32 cellular contexts compared by ENCODE assay signal in the genomic region with DNA sequence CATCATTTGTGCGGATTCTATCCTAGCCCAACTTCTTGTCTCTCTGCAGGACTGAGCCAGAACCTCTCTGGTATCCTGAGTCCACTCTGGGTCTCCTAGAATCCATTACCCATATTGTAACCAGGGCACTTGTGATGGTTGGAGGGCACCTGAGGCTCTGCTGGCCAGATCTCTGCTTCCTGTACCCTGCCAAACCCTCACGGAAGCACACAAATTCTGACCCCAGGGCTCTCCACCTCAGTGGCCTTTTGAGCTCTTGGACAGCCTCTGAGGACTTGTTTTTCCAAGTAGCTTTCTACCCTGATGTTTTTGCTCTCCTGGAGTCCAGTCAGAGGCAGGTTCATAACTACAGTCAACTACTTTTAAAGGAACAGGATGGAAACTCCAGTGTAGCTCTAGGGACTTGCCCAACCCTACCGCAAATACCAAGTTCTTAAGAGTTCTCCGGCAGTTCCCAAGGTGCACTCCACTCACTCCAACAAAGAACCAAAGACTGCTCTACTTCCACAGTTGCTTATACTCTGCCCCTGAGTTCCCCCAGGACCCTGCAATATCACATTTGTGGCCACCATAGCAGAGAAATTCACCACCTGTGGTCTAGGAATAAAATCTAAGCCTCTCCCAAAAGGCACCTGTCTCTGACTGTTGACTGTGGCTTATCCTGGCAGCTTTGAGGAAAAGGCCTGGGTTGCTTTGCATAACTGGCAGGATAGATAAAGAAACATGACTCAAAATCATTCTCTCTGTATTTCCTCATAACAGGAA. TPM values are rescaled to one million over a fixed set of nuclear protein-coding genes. Genes with fewer than 3 reads are reported as not detected.
DNase-seq lines count a peak whose midpoint lies in the region; ATAC-seq, FAIRE-seq and TF ChIP-seq lines count a peak whose summit lies in the region.
"Had no signal": no experiment of that assay in that cellular context is flagged by ENCODE, and none has a peak within 500 bp of the region (broad histone marks: within the 10 kb centered on the region; RNA-seq: fewer than 3 reads in every experiment).

No MANE protein-coding gene starts in this region.

- TF ChIP-seq EP300 in GM12878 (IDR thresholded peaks at IDR 0.05; ENCODE audit: borderline replicate concordance in 1 of 2, control insufficient read depth in 1 of 2, low read depth in 2 of 2, low read length in 2 of 2): no peak

- intact Hi-C loops in GM12878 (cut with micrococcal nuclease; ENCODE audit: unreplicated experiment) (no loop called here), mucosa of descending colon (cut with DNase I, micrococcal nuclease) (no loop called here), upper lobe of right lung (cut with DNase I) (no loop called here)

- in situ Hi-C loops in GM12878 (cut with MboI): no loop called here

- CTCF ChIA-PET in GM12878 (lab: Yijun Ruan, JAX): no interaction called here

- TF ChIP-seq POLR2A in GM12878 (IDR thresholded peaks at IDR 0.05; ENCODE audit: low read depth, low read length): no peak

- DNase-seq in GM19239 (ENCODE audit: insufficient read length, low spot score) (no peak), GM12878 (ENCODE audit: low read depth, low spot score) (no peak), mucosa of descending colon (no peak), upper lobe of right lung (no peak), MV-4-11 (lab: John Stamatoyannopoulos, UW) (no peak), NCI-H1436 treated with DMSO at 0.1 percent for 48 hours (lab: John Stamatoyannopoulos, UW) (no peak)
- DNase-seq: activated CD4-positive, alpha-beta T cell treated with anti-CD3 and anti-CD28 coated beads for 36 hours; activated CD8-positive, alpha-beta memory T cell treated with anti-CD3 and anti-CD28 coated beads for 24 hours; activated effector memory CD4-positive, alpha-beta T cell treated with Interleukin-2 at 50 U/mL for 16 hours; amygdala; C1 segment of cervical spinal cord; COR-L47; foreskin fibroblast; GOT3; HFFc6; islet precursor cell; NCI-H1092; NCI-H2029; NCI-H524 treated with DMSO at 0.1 percent for 48 hours; retina; Right ventricle myocardium superior; stimulated activated CD4-positive, alpha-beta T cell treated with anti-CD3 and anti-CD28 coated beads, Interleukin-1b, Interleukin-23, amount 100 ng/mL, for 48 hours; T-helper 17 cell had no signal

- H3K9me3 ChIP-seq in GM12878 (replicated peaks; ENCODE audit: control insufficient read depth, insufficient read depth, low read length) (no peaks in the 10 kb centered on the region; the same call in 2 of the 3 replicates), mucosa of descending colon (no peaks in the 10 kb centered on the region), upper lobe of right lung (no peaks in the 10 kb centered on the region)
- H3K9me3 ChIP-seq: thoracic aorta had no signal

- H4K20me1 ChIP-seq in GM12878 (ENCODE audit: control insufficient read depth, insufficient read depth): no peaks in the 10 kb centered on the region

- POLR2A ChIA-PET in GM12878 (lab: Charles Lee): no interaction called here

- SMC1A ChIA-PET in GM12878 (lab: Charles Lee; ENCODE audit: uncharacterized antibody, unreplicated experiment): interaction anchor here (1.2 kb wide), 1 partner anchor 43 kb away, joined by 3 read pairs; no protein-coding TSS in a partner anchor

- peak; percentile 68 for FAIRE-seq in GM19239 (lab: Jason Lieb, UNC)
- FAIRE-seq in GM12878 (lab: Jason Lieb, UNC): no peak

- H3K9ac ChIP-seq in GM12878 (ENCODE audit: control insufficient read depth, insufficient read depth, low read length): no peak overlapping the region
- H3K9ac ChIP-seq: neural progenitor cell, parathyroid adenoma had no signal

- peaks cover 5% of the 10 kb centered on the region; the same call in 1 of the 2 replicates for H3K4me1 ChIP-seq in GM12878 (ENCODE audit: control insufficient read depth, insufficient read depth, low read length)
- H3K4me1 ChIP-seq in mucosa of descending colon (ENCODE audit: low read depth): peaks cover 22% of the 10 kb centered on the region
- H3K4me1 ChIP-seq in upper lobe of right lung: peaks cover 2% of the 10 kb centered on the region
- H3K4me1 ChIP-seq: parathyroid adenoma had no signal

- RAD21 ChIA-PET in GM12878 (lab: Charles Lee; ENCODE audit: unreplicated experiment): no interaction called here

- H3K4me2 ChIP-seq in GM12878 (ENCODE audit: control insufficient read depth, insufficient read depth): no peak overlapping the region
- H3K4me2 ChIP-seq: neural progenitor cell had no signal

- no TSS peak for BruUV-seq in GM12878 (replicated peaks; lab: Mats Ljungman, UMichigan)

- 67% methylated on average over 4 of the region's 4 CpGs for WGBS in GM12878 (ENCODE audit: insufficient coverage, insufficient replicate concordance, low lambda C conversion rate, missing lambda C conversion rate)

- H3K27ac ChIP-seq in GM12878 (ENCODE audit: control insufficient read depth, insufficient read depth): no peak overlapping the region
- no peak overlapping the region for H3K27ac ChIP-seq in upper lobe of right lung
- H3K27ac ChIP-seq: neural progenitor cell, parathyroid adenoma, skin epidermis, thoracic aorta, VCaP had no signal

- TF ChIP-seq RAD21 in GM12878 (IDR thresholded peaks at IDR 0.05; ENCODE audit: insufficient read depth, low read depth, low read length): no peak

- no peak overlapping the region for H2AFZ ChIP-seq in GM12878 (ENCODE audit: control insufficient read depth, low read depth, low read length)
- H2AFZ ChIP-seq: neural progenitor cell, parathyroid adenoma had no signal

- no peak overlapping the region for H3K4me3 ChIP-seq in GM12878
- H3K4me3 ChIP-seq in mucosa of descending colon: no peak overlapping the region
- H3K4me3 ChIP-seq in upper lobe of right lung: no peak overlapping the region
- H3K4me3 ChIP-seq: neural progenitor cell, skin epidermis, thoracic aorta had no signal

- H3K79me2 ChIP-seq in GM12878 (ENCODE audit: control insufficient read depth, insufficient read depth, low read length): peaks cover 19% of the 10 kb centered on the region
- H3K79me2 ChIP-seq: parathyroid adenoma had no signal

- H3K27me3 ChIP-seq in GM12878 (replicated peaks in 1 of 2; ENCODE audit: control insufficient read depth in 2 of 2, insufficient read depth in 2 of 2, low read length in 1 of 2) (no peaks in the 10 kb centered on the region), upper lobe of right lung (no peaks in the 10 kb centered on the region)

- no peak for TF ChIP-seq CTCF in GM12878 (IDR thresholded peaks at IDR 0.05 in 2 of 3, conservative IDR thresholded peaks at IDR 0.05 in 1 of 3; ENCODE audit: control insufficient read depth in 2 of 3, extremely low read depth in 1 of 3, insufficient read depth in 1 of 3, low read depth in 3 of 3, low read length in 3 of 3)
- TF ChIP-seq CTCF in mucosa of descending colon (IDR thresholded peaks at IDR 0.05): no peak
- no peak for TF ChIP-seq CTCF in upper lobe of right lung (IDR thresholded peaks at IDR 0.05)

- ATAC-seq in GM12878: no peak
- ATAC-seq in mucosa of descending colon: peak; percentile 77
- ATAC-seq in upper lobe of right lung: peak; percentile 91
- no peak for ATAC-seq in HG02642 (IDR thresholded peaks at IDR 0.05; ENCODE audit: poor library complexity, unreplicated experiment)
- ATAC-seq: activated CD4-positive, alpha-beta T cell treated with anti-CD3 and anti-CD28 coated beads for 36 hours; activated naive CD4-positive, alpha-beta T cell treated with anti-CD3 and anti-CD28 coated beads, Interleukin-2, amount 50 U/mL, for 72 hours; esophagus mucosa; T-helper 17 cell had no signal

- no peaks in the 10 kb centered on the region; a peak in 2 of 4 replicates for H3K36me3 ChIP-seq in GM12878 (ENCODE audit: control insufficient read depth in 2 of 2, insufficient read depth in 2 of 2, low read length in 1 of 2)
- H3K36me3 ChIP-seq in mucosa of descending colon (ENCODE audit: low read depth): no peaks in the 10 kb centered on the region
- no peaks in the 10 kb centered on the region for H3K36me3 ChIP-seq in upper lobe of right lung
- H3K36me3 ChIP-seq: neural progenitor cell, thoracic aorta had no signal

TF ChIP-seq in GM12878, 131 proteins besides CTCF, POLR2A, EP300 and RAD21:
- TF ChIP-seq CBX3 (IDR thresholded peaks at IDR 0.05; ENCODE audit: borderline replicate concordance, low read depth): no peak
- TF ChIP-seq RUNX3 (IDR thresholded peaks at IDR 0.05; ENCODE audit: low read length): peak; percentile 62
TF ChIP-seq in GM12878: peak in this region for 1.

RNA-seq across cellular contexts. Expression of a gene that starts 9.6 kb away (rescaled TPM):
- 58.8 and 60.2 TPM in 2 replicates for total RNA-seq in GM12878 (2013; cell fraction: nucleolus; rRNA removed)
- 10.2 and 10.4 TPM in 2 replicates for total RNA-seq in GM12878 (2014; rRNA removed)
- total RNA-seq in GM12878 (2014; rRNA removed; fragmentation: Illumina TruSeq; extraction: Trizol): 12.5 and 13.5 TPM in 2 replicates
- 14.5 and 16.2 TPM in 2 replicates for total RNA-seq in GM12878 (2021)
- polyA plus RNA-seq in GM12878 (2011; ENCODE audit: low read depth): 6.0 TPM
- 16.3 and 18.2 TPM in 2 replicates for polyA plus RNA-seq in GM12878 (2011; rRNA removed)
- polyA plus RNA-seq in GM12878 (2011; cell fraction: cytosol; rRNA removed): 9.2 and 11.8 TPM in 2 replicates
- polyA plus RNA-seq in GM12878 (2011; cell fraction: nucleus; rRNA removed): 10.3 and 12.1 TPM in 2 replicates
- polyA plus RNA-seq in GM12878 (2012): 5.7 and 6.0 TPM in 2 replicates
- 15.1 and 19.9 TPM in 2 replicates for polyA plus RNA-seq in GM12878 (2014; fragmentation: Illumina TruSeq; extraction: Trizol)
- 10 to 100 TPM in 1 of 2 experiments, 1 to 10 TPM in 1; 6.8 to 10.9 TPM for polyA plus RNA-seq in GM12878 (2014; fragmentation: Nextera tagmentation; extraction: Ambion mirVana)
- 8.7 and 9.7 TPM in 2 replicates for polyA plus RNA-seq in GM12878 (2014; rRNA removed)
- polyA plus RNA-seq in GM12878 (2016; fragmentation: Nextera tagmentation; extraction: Ambion mirVana): 1 to 10 TPM; 8.2 to 9.7 TPM
- 22.6 and 31.5 TPM in 2 replicates for polyA minus RNA-seq in GM12878 (2011; rRNA and poly(A)+ RNA removed)
- polyA minus RNA-seq in GM12878 (2011; cell fraction: cytosol; rRNA and poly(A)+ RNA removed): 4.9 and 5.4 TPM in 2 replicates
- polyA minus RNA-seq in GM12878 (2011; cell fraction: nucleus; rRNA and poly(A)+ RNA removed): 42.6 and 75.8 TPM in 2 replicates
- total RNA-seq in mucosa of descending colon: 100 to 1,000 TPM in 1 of 3 donors, 10 to 100 TPM in 2; 60.0 to 122 (median 73.3) TPM
- 36.5 TPM for total RNA-seq in upper lobe of right lung
- total RNA-seq: HFFc6, HT1080 had no signal

Comparison
In these comparisons a context has a peak if more than half of its experiments do, and no peak if none do; other contexts are left out.
1. ATAC-seq: peak in mucosa of descending colon (single experiment) and upper lobe of right lung (single experiment); none in GM12878 (single experiment) and HG02642 (single experiment).